8 cellular contexts compared by ENCODE assay signal in the genomic region with DNA sequence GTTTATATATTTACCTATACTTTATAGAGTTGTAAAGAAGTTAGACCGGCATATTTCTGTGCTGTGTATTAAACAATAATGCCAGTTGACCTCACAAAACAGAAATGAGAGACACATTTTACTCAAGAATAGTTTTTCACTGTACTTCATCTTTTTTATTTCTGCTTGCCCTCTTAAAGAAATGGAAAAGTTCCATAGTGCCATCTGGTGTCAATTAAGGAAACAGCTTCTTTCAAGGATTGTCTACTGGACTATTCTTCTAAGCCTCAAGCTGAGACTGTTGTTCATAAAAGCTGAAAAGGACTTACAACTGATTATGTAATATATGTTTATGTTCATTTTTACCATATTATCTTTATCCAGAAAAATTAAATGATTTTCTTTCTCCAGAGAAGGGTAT.
DNase-seq lines count a peak whose midpoint lies in the region; ATAC-seq and TF ChIP-seq lines count a peak whose summit lies in the region.

No MANE protein-coding gene starts in this region.

- no peaks in the 10 kb centered on the region for H3K36me3 ChIP-seq in Panc1 (ENCODE audit: control insufficient read depth, insufficient read depth, low read length)

- H3K4me1 ChIP-seq in Panc1 (ENCODE audit: control insufficient read depth, insufficient read depth, low read length): no peaks in the 10 kb centered on the region

- ATAC-seq in Panc1 (no peak), HG03442 (IDR thresholded peaks at IDR 0.05; ENCODE audit: unreplicated experiment) (no peak), GM19452 (IDR thresholded peaks at IDR 0.05; ENCODE audit: unreplicated experiment) (no peak), GM19328 (IDR thresholded peaks at IDR 0.05; ENCODE audit: unreplicated experiment) (no peak)

- in situ Hi-C loops in Caki2 (cut with HindIII; ENCODE audit: low pct_unique_long_range_greater_than_20kb, low sequenced_read_pairs) (no loop called here), Panc1 (cut with HindIII; ENCODE audit: low pct_unique_long_range_greater_than_20kb, low sequenced_read_pairs) (no loop called here)

- no TSS peak for BruUV-seq in Panc1 (replicated peaks; lab: Mats Ljungman, UMichigan)

- H3K27ac ChIP-seq in Panc1 (ENCODE audit: low read length): no peak overlapping the region

- H3K9me3 ChIP-seq in Panc1 (ENCODE audit: control insufficient read depth, insufficient read depth, low read depth, low read length): no peaks in the 10 kb centered on the region

- peak; percentile 9 for DNase-seq in Caki2 (ENCODE audit: low read depth)
- DNase-seq in HS-5 (ENCODE audit: low read depth): peak; percentile 28
- no peak for DNase-seq in Panc1 (ENCODE audit: low read depth, low spot score)
- DNase-seq in glomerular visceral epithelial cell (ENCODE audit: extremely low spot score): peak; percentile 47
- no peak for DNase-seq in NCI-H128 (lab: John Stamatoyannopoulos, UW; ENCODE audit: unreplicated experiment)

- CTCF ChIA-PET in Panc1 (lab: Charles Lee): interaction anchor here (0.6 kb wide), 1 partner anchor 1024 kb away, joined by 3 read pairs; no protein-coding TSS in a partner anchor

- TF ChIP-seq CTCF in Panc1 (IDR thresholded peaks at IDR 0.05): peak; percentile 48; the same call in 1 of the 2 replicates

- H3K27me3 ChIP-seq in Panc1 (ENCODE audit: control insufficient read depth, insufficient read depth, low read length): no peaks in the 10 kb centered on the region

- intact Hi-C loops in Panc1 (cut with micrococcal nuclease; ENCODE audit: unreplicated experiment): no loop called here

- POLR2A ChIA-PET in Panc1 (lab: Charles Lee): no interaction called here

- no peak overlapping the region for H3K4me3 ChIP-seq in Panc1 (ENCODE audit: low read depth in 2 of 2, low read length in 2 of 2)

Comparison
In these comparisons a context has a peak if more than half of its experiments do, and no peak if none do; other contexts are left out.
1. DNase-seq: peak in Caki2 (single experiment), HS-5 (single experiment) and glomerular visceral epithelial cell (single experiment); none in Panc1 (single experiment) and NCI-H128 (single experiment).